In genomic region chr20:9963029-9963428, GRCh38 we compare ENCODE assay signal across 29 cellular contexts.
DNase-seq lines count a peak whose midpoint lies in the region; ATAC-seq, FAIRE-seq and TF ChIP-seq lines count a peak whose summit lies in the region.
"Had no signal": no experiment of that assay in that cellular context is flagged by ENCODE, and none has a peak within 500 bp of the region (broad histone marks: within the 10 kb centered on the region; RNA-seq: fewer than 3 reads in every experiment).

No MANE protein-coding gene starts in this region.

- H2BK5ac ChIP-seq in H9 (ENCODE audit: insufficient read length, low read length) (no peak overlapping the region), H1 (ENCODE audit: low read depth, low read length) (peak overlapping the region; percentile 84; the same call in 1 of the 2 replicates)

- H3K4me3 Mint-ChIP-seq in GM23338 (no peak overlapping the region), H9 (no peak overlapping the region), WTC11 (no peak overlapping the region)
- H3K4me3 Mint-ChIP-seq: CD14-positive monocyte; CD4-positive, alpha-beta memory T cell; CD4-positive, CD25-positive, alpha-beta regulatory T cell; CD8-positive, alpha-beta memory T cell had no signal

- H4K8ac ChIP-seq in H9 (replicated peaks; ENCODE audit: insufficient read length, low read depth, low read length) (no peak overlapping the region), H1 (ENCODE audit: extremely low read depth, insufficient read depth, low read length) (no peak overlapping the region)

- H3K79me1 ChIP-seq in H9 (ENCODE audit: insufficient read depth, low read depth, low read length, poor library complexity, severe bottlenecking) (no peaks in the 10 kb centered on the region), H1 (ENCODE audit: low read depth, low read length) (no peaks in the 10 kb centered on the region)

- TF ChIP-seq RAD21 in H1 (IDR thresholded peaks at IDR 0.05 in 1 of 2, conservative IDR thresholded peaks at IDR 0.05 in 1 of 2; ENCODE audit: low read depth in 2 of 2, low read length in 2 of 2): no peak

- H3K9me2 ChIP-seq in GM23338 (ENCODE audit: insufficient read depth) (no peaks in the 10 kb centered on the region), MM.1S (replicated peaks; ENCODE audit: insufficient read depth, low read length) (no peaks in the 10 kb centered on the region)

- peak overlapping the region; percentile 93 for H3K27ac Mint-ChIP-seq in GM23338
- H3K27ac Mint-ChIP-seq in H9: peak overlapping the region in 2 of 3 experiments; percentile 29 to 74; a peak in 2 of 7 replicates
- peak overlapping the region; percentile 67; the same call in 1 of the 2 replicates for H3K27ac Mint-ChIP-seq in WTC11
- H3K27ac Mint-ChIP-seq: CD4-positive, alpha-beta memory T cell; CD4-positive, CD25-positive, alpha-beta regulatory T cell; CD8-positive, alpha-beta memory T cell had no signal

- CTCF ChIA-PET in WTC11 (lab: Charles Lee) (interaction anchor here (1.3 to 2.2 kb wide), 2 partner anchors 18 to 346 kb away, joined by 3 to 8 read pairs; no protein-coding TSS in a partner anchor), H1 (lab: Charles Lee; ENCODE audit: partially characterized antibody) (interaction anchor here (1.0 kb wide), 1 partner anchor 9 kb away, joined by 3 read pairs; no protein-coding TSS in a partner anchor)

- H3K27me3 Mint-ChIP-seq in GM23338 (ENCODE audit: insufficient read depth, low read depth, poor library complexity): no peaks in the 10 kb centered on the region
- peaks cover 3% of the 10 kb centered on the region for H3K27me3 Mint-ChIP-seq in H9 (ENCODE audit: low read depth)
- no peaks in the 10 kb centered on the region for H3K27me3 Mint-ChIP-seq in WTC11 (ENCODE audit: low read depth)

- H3K79me2 ChIP-seq in GM23338 (replicated peaks; ENCODE audit: insufficient read depth) (no peaks in the 10 kb centered on the region), H9 (ENCODE audit: insufficient read depth, low read length) (no peaks in the 10 kb centered on the region), H1 (ENCODE audit: control insufficient read depth in 1 of 2, insufficient read depth in 2 of 2, low read length in 2 of 2) (no peaks in the 10 kb centered on the region), MM.1S (ENCODE audit: low read length) (no peaks in the 10 kb centered on the region)

- no peak for ATAC-seq in GM23338
- ATAC-seq in WTC11: no peak
- ATAC-seq in GM21367 (IDR thresholded peaks at IDR 0.05; ENCODE audit: unreplicated experiment): no peak
- ATAC-seq in HG03460 (IDR thresholded peaks at IDR 0.05; ENCODE audit: unreplicated experiment): no peak
- ATAC-seq: GM12878 had no signal

- H3K56ac ChIP-seq in H9 (ENCODE audit: insufficient read length, low read depth, low read length) (no peak overlapping the region), H1 (replicated peaks; ENCODE audit: insufficient read length, low read depth, low read length) (no peak overlapping the region)

- H2BK12ac ChIP-seq in H9 (ENCODE audit: insufficient read length, low read depth, low read length) (no peak overlapping the region), H1 (ENCODE audit: low read depth, low read length) (no peak overlapping the region; the same call in 1 of the 2 replicates)

- no peak overlapping the region for H3K18ac ChIP-seq in H9 (ENCODE audit: insufficient read length, low read depth, low read length)
- 0 out of 2 replicates have a peak overlapping the region, but pooled peaks have one; percentile 54 for H3K18ac ChIP-seq in H1 (ENCODE audit: extremely low read depth, low read length)

- peaks cover 9% of the 10 kb centered on the region for H3K4me1 Mint-ChIP-seq in GM23338
- H3K4me1 Mint-ChIP-seq in H9: peaks cover 13 to 17% of the 10 kb centered on the region in 2 experiments
- peaks cover 20% of the 10 kb centered on the region for H3K4me1 Mint-ChIP-seq in WTC11
- H3K4me1 Mint-ChIP-seq: CD4-positive, alpha-beta memory T cell; CD4-positive, CD25-positive, alpha-beta regulatory T cell; CD8-positive, alpha-beta memory T cell had no signal

- H3K9me3 Mint-ChIP-seq in GM23338 (no peaks in the 10 kb centered on the region), H9 (no peaks in the 10 kb centered on the region; a peak in 1 of 5 replicates), WTC11 (no peaks in the 10 kb centered on the region; the same call in 1 of the 2 replicates)
- H3K9me3 Mint-ChIP-seq: CD14-positive monocyte; CD8-positive, alpha-beta memory T cell had no signal

- H3K23ac ChIP-seq in H9 (ENCODE audit: insufficient read length, low read depth, low read length): no peak overlapping the region
- no peak overlapping the region for H3K23ac ChIP-seq in H1 (ENCODE audit: insufficient read length)

- no peaks in the 10 kb centered on the region for H3K9me3 ChIP-seq in H9 (ENCODE audit: control insufficient read depth, low read depth, low read length)
- no peaks in the 10 kb centered on the region for H3K9me3 ChIP-seq in H1 (ENCODE audit: insufficient read depth in 2 of 2, low read depth in 1 of 2, low read length in 1 of 2)
- no peaks in the 10 kb centered on the region for H3K9me3 ChIP-seq in MM.1S (replicated peaks; ENCODE audit: insufficient read depth, low read length)
- H3K9me3 ChIP-seq: BE2C, BLaER1 had no signal

- TF ChIP-seq EP300 in H1 (IDR thresholded peaks at IDR 0.05; ENCODE audit: borderline replicate concordance in 1 of 2, low read depth in 2 of 2, low read length in 2 of 2): peak in 1 of 2 experiments; percentile 97; a peak in 2 of 3 replicates

- DNase-seq in GM23338 (ENCODE audit: low spot score): peak; percentile 21
- no peak for DNase-seq in H9
- DNase-seq in WTC11 (ENCODE audit: low spot score): no peak
- DNase-seq in H1 (ENCODE audit: low read depth in 1 of 2, low spot score in 2 of 2): no peak
- DNase-seq in RPMI8226: no peak
- DNase-seq in MM.1S: no peak
- DNase-seq: 8988T; ACHN; BE2C; C1 segment of cervical spinal cord; CD4-positive, CD25-positive, alpha-beta regulatory T cell; CD8-positive, alpha-beta memory T cell; COR-L47; DMS 273 treated with DMSO at 0.1 percent for 48 hours; DMS153; DMS53; DMS79; DND-41; EL; GDM1 had no signal

- no CpG with 5 or more reads among the region's 4 CpGs for WGBS in H9 (ENCODE audit: extremely low coverage, insufficient read length, low lambda C conversion rate)
- 47% methylated on average over 4 of the region's 4 CpGs; no CpG with 5 or more reads in 1 of the 2 experiments for WGBS in H1 (ENCODE audit: extremely low coverage in 1 of 2, insufficient coverage in 1 of 2, insufficient read length in 1 of 2, insufficient replicate concordance in 2 of 2, low coverage in 1 of 2, low lambda C conversion rate in 2 of 2, missing lambda C conversion rate in 1 of 2), 2 experiments

- no peak overlapping the region for H3K4me3 ChIP-seq in GM23338
- no peak overlapping the region for H3K4me3 ChIP-seq in H1 (ENCODE audit: extremely low read depth in 1 of 4, insufficient read depth in 2 of 4, low read depth in 3 of 4, low read length in 4 of 4)
- H3K4me3 ChIP-seq in MM.1S (ENCODE audit: low read length): no peak overlapping the region
- H3K4me3 ChIP-seq: BLaER1, GM12878 had no signal

- H3K27me3 ChIP-seq in GM23338 (ENCODE audit: insufficient read depth) (no peaks in the 10 kb centered on the region), H9 (ENCODE audit: insufficient read depth, low read length) (no peaks in the 10 kb centered on the region), H1 (replicated peaks in 1 of 4; ENCODE audit: control insufficient read depth in 3 of 4, extremely low read depth in 1 of 4, insufficient read depth in 3 of 4, low read length in 3 of 4) (no peaks in the 10 kb centered on the region), MM.1S (replicated peaks; ENCODE audit: insufficient read depth, low read length) (no peaks in the 10 kb centered on the region)
- H3K27me3 ChIP-seq: BLaER1 had no signal

- no peaks in the 10 kb centered on the region for H3K36me3 Mint-ChIP-seq in GM23338 (ENCODE audit: low read depth)
- no peaks in the 10 kb centered on the region for H3K36me3 Mint-ChIP-seq in H9 (ENCODE audit: insufficient read depth in 1 of 3, low read depth in 3 of 3)
- no peaks in the 10 kb centered on the region for H3K36me3 Mint-ChIP-seq in WTC11
- H3K36me3 Mint-ChIP-seq: CD14-positive monocyte; CD4-positive, alpha-beta memory T cell; CD4-positive, CD25-positive, alpha-beta regulatory T cell had no signal

- POLR2A ChIA-PET in WTC11 (lab: Charles Lee): no interaction called here
- POLR2A ChIA-PET in H1 (lab: Charles Lee; ENCODE audit: partially characterized antibody): no interaction called here

- H2AK5ac ChIP-seq in H9 (ENCODE audit: insufficient read length, low read length) (no peak overlapping the region), H1 (ENCODE audit: low read depth, low read length) (no peak overlapping the region)

- H2BK15ac ChIP-seq in H9 (ENCODE audit: low read depth, low read length) (no peak overlapping the region), H1 (ENCODE audit: low read length) (no peak overlapping the region)

- H3K4me2 ChIP-seq in GM23338: peak overlapping the region; percentile 24; the same call in 1 of the 2 replicates
- H3K4me2 ChIP-seq in H9 (ENCODE audit: insufficient read depth, insufficient read length, low read length): no peak overlapping the region
- H3K4me2 ChIP-seq in H1 (ENCODE audit: insufficient read depth in 1 of 2, low read depth in 2 of 2, low read length in 2 of 2): peak overlapping the region; percentile 15 to 36; a peak in 3 of 4 replicates
- H3K4me2 ChIP-seq in MM.1S (ENCODE audit: low read depth, low read length): no peak overlapping the region
- H3K4me2 ChIP-seq: BLaER1 had no signal

- H3K23me2 ChIP-seq in H9 (ENCODE audit: insufficient read length, low read depth, low read length, poor library complexity, severe bottlenecking) (no peaks in the 10 kb centered on the region), H1 (ENCODE audit: low read depth, low read length) (no peaks in the 10 kb centered on the region)

- no peak for FAIRE-seq in H1 (lab: Jason Lieb, UNC)
- FAIRE-seq: A204.1, GM12878, GM12892, GM18507 had no signal

- H2BK120ac ChIP-seq in H9 (ENCODE audit: low read depth, low read length, poor library complexity, severe bottlenecking): no peak overlapping the region
- H2BK120ac ChIP-seq in H1 (replicated peaks; ENCODE audit: low read depth, low read length): no peak overlapping the region

- no peak overlapping the region for H3K9ac ChIP-seq in H9 (ENCODE audit: extremely low read depth, insufficient read length, low read length)
- H3K9ac ChIP-seq in H1 (replicated peaks in 1 of 4; ENCODE audit: extremely low read depth in 1 of 4, low read depth in 3 of 4, low read length in 3 of 4): peak overlapping the region in 1 of 4 experiments; percentile 53; a peak in 1 of 7 replicates
- H3K9ac ChIP-seq in MM.1S (ENCODE audit: low read length): no peak overlapping the region
- H3K9ac ChIP-seq: BLaER1 had no signal

- H3K27ac ChIP-seq in GM23338 (ENCODE audit: low read depth): no peak overlapping the region
- no peak overlapping the region for H3K27ac ChIP-seq in H9 (ENCODE audit: insufficient read length, low read depth, low read length)
- peak overlapping the region; percentile 82; the same call in 1 of the 2 replicates for H3K27ac ChIP-seq in H1 (ENCODE audit: low read depth, low read length)
- no peak overlapping the region for H3K27ac ChIP-seq in MM.1S (ENCODE audit: low read length)
- H3K27ac ChIP-seq: BLaER1 had no signal

- H4K20me1 ChIP-seq in GM23338 (replicated peaks; ENCODE audit: insufficient read depth): no peaks in the 10 kb centered on the region
- no peaks in the 10 kb centered on the region for H4K20me1 ChIP-seq in H9 (ENCODE audit: control insufficient read depth, insufficient read depth, insufficient read length)
- H4K20me1 ChIP-seq in H1 (replicated peaks in 1 of 2; ENCODE audit: control insufficient read depth in 1 of 2, insufficient read depth in 2 of 2, low read length in 2 of 2): no peaks in the 10 kb centered on the region
- H4K20me1 ChIP-seq in MM.1S (ENCODE audit: insufficient read depth, low read length): no peaks in the 10 kb centered on the region
- H4K20me1 ChIP-seq: BLaER1 had no signal

- TF ChIP-seq POLR2A in H1 (IDR thresholded peaks at IDR 0.05; ENCODE audit: control extremely low read depth in 1 of 2, low read depth in 2 of 2, low read length in 2 of 2): no peak

- no peaks in the 10 kb centered on the region for H3F3A ChIP-seq in GM23338 (replicated peaks; ENCODE audit: low read depth)
- no peaks in the 10 kb centered on the region for H3F3A ChIP-seq in MM.1S (ENCODE audit: insufficient read depth, low read length)

- H3K36me3 ChIP-seq in GM23338 (ENCODE audit: insufficient read depth) (no peaks in the 10 kb centered on the region), H1 (ENCODE audit: control insufficient read depth in 2 of 4, insufficient read depth in 4 of 4, low read length in 3 of 4) (no peaks in the 10 kb centered on the region), MM.1S (replicated peaks; ENCODE audit: insufficient read depth, low read length) (no peaks in the 10 kb centered on the region)
- H3K36me3 ChIP-seq: BE2C, BLaER1 had no signal

- H2AFZ ChIP-seq in GM23338 (peak overlapping the region; percentile 2; the same call in 1 of the 2 replicates), H9 (ENCODE audit: low read length) (no peak overlapping the region), H1 (ENCODE audit: low read length) (peak overlapping the region; percentile 98), MM.1S (ENCODE audit: low read length) (no peak overlapping the region)

- H3K14ac ChIP-seq in H9 (ENCODE audit: insufficient read depth, low read length): no peak overlapping the region
- H3K14ac ChIP-seq in H1 (ENCODE audit: insufficient read length): no peak overlapping the region

- H3K4ac ChIP-seq in H9 (ENCODE audit: low read depth, low read length): no peak overlapping the region
- H3K4ac ChIP-seq in H1 (replicated peaks; ENCODE audit: insufficient read length, low read depth, low read length): no peak overlapping the region

- no peak for TF ChIP-seq CTCF in GM23338 (conservative IDR thresholded peaks at IDR 0.05; ENCODE audit: low read depth in 2 of 2)
- TF ChIP-seq CTCF in H9 (conservative IDR thresholded peaks at IDR 0.05): no peak
- TF ChIP-seq CTCF in WTC11 (IDR thresholded peaks at IDR 0.05): no peak
- TF ChIP-seq CTCF in H1 (IDR thresholded peaks at IDR 0.05; ENCODE audit: control extremely low read depth in 1 of 3, insufficient read depth in 1 of 3, low read depth in 1 of 3, low read length in 3 of 3): no peak
- TF ChIP-seq CTCF in MM.1S (IDR thresholded peaks at IDR 0.05; ENCODE audit: low read length): no peak

- H3T11ph ChIP-seq in H9 (ENCODE audit: low read length): no peak overlapping the region

- no peak overlapping the region for H4K91ac ChIP-seq in H9 (ENCODE audit: insufficient read length, low read depth, low read length)
- H4K91ac ChIP-seq in H1 (replicated peaks; ENCODE audit: insufficient read length, low read length): peak overlapping the region; percentile 36

- H4K5ac ChIP-seq in H9 (ENCODE audit: insufficient read length, low read depth, low read length) (no peak overlapping the region), H1 (ENCODE audit: insufficient read length, low read depth, low read length) (no peak overlapping the region)

- H2BK20ac ChIP-seq in H9 (ENCODE audit: low read depth, low read length, poor library complexity, severe bottlenecking): no peak overlapping the region
- peak overlapping the region; percentile 49; the same call in 1 of the 2 replicates for H2BK20ac ChIP-seq in H1 (ENCODE audit: low read length)

- H3K4me1 ChIP-seq in GM23338 (ENCODE audit: insufficient read depth): peaks cover 9% of the 10 kb centered on the region; the same call in 1 of the 2 replicates
- H3K4me1 ChIP-seq in H9 (ENCODE audit: insufficient read depth, low read length): no peaks in the 10 kb centered on the region
- H3K4me1 ChIP-seq in H1 (replicated peaks in 1 of 4; ENCODE audit: control insufficient read depth in 3 of 4, insufficient read depth in 4 of 4, low read length in 3 of 4): peaks cover 0 to 4% (median 0%) of the 10 kb centered on the region in 4 experiments; a peak in 1 of 7 replicates
- no peaks in the 10 kb centered on the region for H3K4me1 ChIP-seq in MM.1S (ENCODE audit: low read length)
- H3K4me1 ChIP-seq: BE2C, BLaER1 had no signal

Comparison
In these comparisons a context has a peak if more than half of its experiments do, and no peak if none do; other contexts are left out.
1. H2AFZ ChIP-seq: peak in GM23338 (single experiment) and H1 (single experiment); none in H9 (single experiment) and MM.1S (single experiment).
2. H3K4me2 ChIP-seq: peak in GM23338 (single experiment) and H1 (2 of 2); none in H9 (single experiment) and MM.1S (single experiment).
3. Peak in every context shown above with its lines, with median percentiles within 50 percentile points of each other: H3K27ac Mint-ChIP-seq.